Comparison of ENCODE assay signal across 1 cellular context in the genomic region with DNA sequence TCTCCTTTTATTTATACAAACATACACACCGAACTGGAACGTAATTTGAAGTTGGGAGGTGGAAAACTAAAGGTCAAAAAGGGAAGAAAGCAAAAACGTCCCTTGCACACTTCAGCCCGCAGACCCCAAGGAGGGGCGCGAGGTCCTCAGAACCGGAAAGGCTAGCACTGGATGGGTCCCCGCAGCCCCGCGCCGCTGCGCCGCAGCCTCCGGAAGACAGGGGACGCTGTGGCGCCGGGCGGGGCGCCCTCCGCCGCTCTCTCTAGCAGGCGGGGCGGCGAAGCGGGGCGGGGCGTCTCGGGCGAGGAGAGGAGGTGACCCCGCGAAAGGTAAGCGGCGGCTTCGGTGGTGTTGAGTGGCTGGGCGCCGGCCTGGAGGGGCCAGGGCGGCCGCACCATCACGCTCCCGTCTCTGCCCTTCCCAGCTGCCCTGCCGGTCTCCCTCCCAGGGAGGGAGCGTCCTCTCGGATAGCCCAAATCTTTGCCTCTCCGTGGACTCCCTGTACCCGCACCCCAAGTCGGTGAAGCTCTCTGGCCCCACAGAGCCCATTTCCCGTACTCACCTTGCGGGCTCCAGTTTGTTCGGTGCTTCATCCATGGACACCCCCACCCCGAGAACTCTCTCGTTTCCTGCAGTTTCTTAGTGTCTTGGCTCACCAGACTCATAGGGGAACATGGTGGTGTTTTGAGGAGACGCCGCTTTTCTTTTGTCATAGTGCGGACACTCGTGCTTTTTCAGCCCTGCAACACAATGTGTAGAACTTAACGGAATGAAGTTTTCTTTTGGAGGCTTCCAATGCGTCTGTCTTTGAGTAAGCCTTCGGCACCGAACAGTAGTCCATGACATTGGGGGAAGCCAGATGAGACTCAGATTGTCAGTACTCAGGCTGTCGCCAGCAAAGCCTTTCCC.
TF ChIP-seq lines count a peak whose summit lies in the region.

A gene with protein sequence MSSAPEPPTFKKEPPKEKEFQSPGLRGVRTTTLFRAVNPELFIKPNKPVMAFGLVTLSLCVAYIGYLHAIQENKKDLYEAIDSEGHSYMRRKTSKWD (plus strand): TSS at position 285 of the 909 bp plus-strand sequence. CDS start 14,444 bp downstream, outside the sequence.

TF ChIP-seq in HEK293, 187 proteins besides CTCF, POLR2A, EP300 and RAD21 (continued from another document):
- TF ChIP-seq, protein P1, sequence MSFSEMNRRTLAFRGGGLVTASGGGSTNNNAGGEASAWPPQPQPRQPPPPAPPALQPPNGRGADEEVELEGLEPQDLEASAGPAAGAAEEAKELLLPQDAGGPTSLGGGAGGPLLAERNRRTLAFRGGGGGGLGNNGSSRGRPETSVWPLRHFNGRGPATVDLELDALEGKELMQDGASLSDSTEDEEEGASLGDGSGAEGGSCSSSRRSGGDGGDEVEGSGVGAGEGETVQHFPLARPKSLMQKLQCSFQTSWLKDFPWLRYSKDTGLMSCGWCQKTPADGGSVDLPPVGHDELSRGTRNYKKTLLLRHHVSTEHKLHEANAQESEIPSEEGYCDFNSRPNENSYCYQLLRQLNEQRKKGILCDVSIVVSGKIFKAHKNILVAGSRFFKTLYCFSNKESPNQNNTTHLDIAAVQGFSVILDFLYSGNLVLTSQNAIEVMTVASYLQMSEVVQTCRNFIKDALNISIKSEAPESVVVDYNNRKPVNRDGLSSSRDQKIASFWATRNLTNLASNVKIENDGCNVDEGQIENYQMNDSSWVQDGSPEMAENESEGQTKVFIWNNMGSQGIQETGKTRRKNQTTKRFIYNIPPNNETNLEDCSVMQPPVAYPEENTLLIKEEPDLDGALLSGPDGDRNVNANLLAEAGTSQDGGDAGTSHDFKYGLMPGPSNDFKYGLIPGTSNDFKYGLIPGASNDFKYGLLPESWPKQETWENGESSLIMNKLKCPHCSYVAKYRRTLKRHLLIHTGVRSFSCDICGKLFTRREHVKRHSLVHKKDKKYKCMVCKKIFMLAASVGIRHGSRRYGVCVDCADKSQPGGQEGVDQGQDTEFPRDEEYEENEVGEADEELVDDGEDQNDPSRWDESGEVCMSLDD (tag by site-specific recombination; IDR thresholded peaks at IDR 0.05): peak; percentile 98
- TF ChIP-seq ZNF626 (tag by site-specific recombination; IDR thresholded peaks at IDR 0.05) (peak; percentile 69; the same call in 1 of the 2 replicates), ZNF670 (tag by site-specific recombination; IDR thresholded peaks at IDR 0.05; ENCODE audit: low read depth) (no peak), GLIS2 (tag by site-specific recombination; IDR thresholded peaks at IDR 0.05) (peak; percentile 75; the same call in 1 of the 2 replicates), ZSCAN23 (tag by site-specific recombination; IDR thresholded peaks at IDR 0.05) (peak; percentile 42; the same call in 1 of the 2 replicates), ZSCAN30 (tag by site-specific recombination; IDR thresholded peaks at IDR 0.05) (peak; percentile 96), ZNF223 (tag by site-specific recombination; IDR thresholded peaks at IDR 0.05) (peak; percentile 90), ZNF394 (tag by site-specific recombination; IDR thresholded peaks at IDR 0.05; ENCODE audit: borderline replicate concordance) (0 out of 2 replicates have a peak, but pooled peaks have one; percentile 60), ZNF341 (tag by site-specific recombination; IDR thresholded peaks at IDR 0.05; ENCODE audit: low read depth) (no peak), MEIS1 (CRISPR knock-in tag; IDR thresholded peaks at IDR 0.05; ENCODE audit: borderline replicate concordance) (no peak), ZNF426 (tag by site-specific recombination; IDR thresholded peaks at IDR 0.05) (no peak), ZNF501 (tag by site-specific recombination; IDR thresholded peaks at IDR 0.05) (peak; percentile 97), BCL11B (tag by site-specific recombination; IDR thresholded peaks at IDR 0.05; ENCODE audit: low read depth) (no peak; the same call in 1 of the 2 replicates)
- TF ChIP-seq, protein P2, sequence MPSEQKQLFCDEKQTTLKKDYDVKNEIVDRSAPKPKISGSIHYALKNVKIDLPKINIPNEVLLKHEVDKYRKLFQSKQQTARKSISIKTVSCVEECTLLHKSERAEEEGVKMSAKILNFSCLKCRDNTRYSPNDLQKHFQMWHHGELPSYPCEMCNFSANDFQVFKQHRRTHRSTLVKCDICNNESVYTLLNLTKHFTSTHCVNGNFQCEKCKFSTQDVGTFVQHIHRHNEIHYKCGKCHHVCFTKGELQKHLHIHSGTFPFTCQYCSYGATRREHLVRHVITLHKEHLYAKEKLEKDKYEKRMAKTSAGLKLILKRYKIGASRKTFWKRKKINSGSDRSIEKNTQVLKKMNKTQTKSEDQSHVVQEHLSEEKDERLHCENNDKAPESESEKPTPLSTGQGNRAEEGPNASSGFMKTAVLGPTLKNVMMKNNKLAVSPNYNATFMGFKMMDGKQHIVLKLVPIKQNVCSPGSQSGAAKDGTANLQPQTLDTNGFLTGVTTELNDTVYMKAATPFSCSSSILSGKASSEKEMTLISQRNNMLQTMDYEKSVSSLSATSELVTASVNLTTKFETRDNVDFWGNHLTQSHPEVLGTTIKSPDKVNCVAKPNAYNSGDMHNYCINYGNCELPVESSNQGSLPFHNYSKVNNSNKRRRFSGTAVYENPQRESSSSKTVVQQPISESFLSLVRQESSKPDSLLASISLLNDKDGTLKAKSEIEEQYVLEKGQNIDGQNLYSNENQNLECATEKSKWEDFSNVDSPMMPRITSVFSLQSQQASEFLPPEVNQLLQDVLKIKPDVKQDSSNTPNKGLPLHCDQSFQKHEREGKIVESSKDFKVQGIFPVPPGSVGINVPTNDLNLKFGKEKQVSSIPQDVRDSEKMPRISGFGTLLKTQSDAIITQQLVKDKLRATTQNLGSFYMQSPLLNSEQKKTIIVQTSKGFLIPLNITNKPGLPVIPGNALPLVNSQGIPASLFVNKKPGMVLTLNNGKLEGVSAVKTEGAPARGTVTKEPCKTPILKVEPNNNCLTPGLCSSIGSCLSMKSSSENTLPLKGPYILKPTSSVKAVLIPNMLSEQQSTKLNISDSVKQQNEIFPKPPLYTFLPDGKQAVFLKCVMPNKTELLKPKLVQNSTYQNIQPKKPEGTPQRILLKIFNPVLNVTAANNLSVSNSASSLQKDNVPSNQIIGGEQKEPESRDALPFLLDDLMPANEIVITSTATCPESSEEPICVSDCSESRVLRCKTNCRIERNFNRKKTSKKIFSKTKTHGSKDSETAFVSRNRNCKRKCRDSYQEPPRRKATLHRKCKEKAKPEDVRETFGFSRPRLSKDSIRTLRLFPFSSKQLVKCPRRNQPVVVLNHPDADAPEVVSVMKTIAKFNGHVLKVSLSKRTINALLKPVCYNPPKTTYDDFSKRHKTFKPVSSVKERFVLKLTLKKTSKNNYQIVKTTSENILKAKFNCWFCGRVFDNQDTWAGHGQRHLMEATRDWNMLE (tag by site-specific recombination; conservative IDR thresholded peaks at IDR 0.05; ENCODE audit: low read depth): peak; percentile 83
- TF ChIP-seq, protein P3, sequence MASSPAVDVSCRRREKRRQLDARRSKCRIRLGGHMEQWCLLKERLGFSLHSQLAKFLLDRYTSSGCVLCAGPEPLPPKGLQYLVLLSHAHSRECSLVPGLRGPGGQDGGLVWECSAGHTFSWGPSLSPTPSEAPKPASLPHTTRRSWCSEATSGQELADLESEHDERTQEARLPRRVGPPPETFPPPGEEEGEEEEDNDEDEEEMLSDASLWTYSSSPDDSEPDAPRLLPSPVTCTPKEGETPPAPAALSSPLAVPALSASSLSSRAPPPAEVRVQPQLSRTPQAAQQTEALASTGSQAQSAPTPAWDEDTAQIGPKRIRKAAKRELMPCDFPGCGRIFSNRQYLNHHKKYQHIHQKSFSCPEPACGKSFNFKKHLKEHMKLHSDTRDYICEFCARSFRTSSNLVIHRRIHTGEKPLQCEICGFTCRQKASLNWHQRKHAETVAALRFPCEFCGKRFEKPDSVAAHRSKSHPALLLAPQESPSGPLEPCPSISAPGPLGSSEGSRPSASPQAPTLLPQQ (tag by site-specific recombination; IDR thresholded peaks at IDR 0.05): peak; percentile 87
